16 cellular contexts compared by ENCODE assay signal in genomic region chr1:29629401-29629800, GRCh38.
A peak's percentile ranks its signal among the peaks of the same experiment; 100 is the strongest.
DNase-seq lines count a peak whose midpoint lies in the region; ATAC-seq and TF ChIP-seq lines count a peak whose summit lies in the region.
"Had no signal": no experiment of that assay in that cellular context is flagged by ENCODE, and none has a peak within 500 bp of the region (broad histone marks: within the 10 kb centered on the region; RNA-seq: fewer than 3 reads in every experiment).

No MANE protein-coding gene starts in this region.

- CTCF ChIA-PET in IMR-90 (lab: Yijun Ruan, JAX), result interaction anchor here (0.6 kb wide), 1 partner anchor 21 kb away, joined by 3 read pairs; no protein-coding TSS in a partner anchor

- no peak overlapping the region for H2AK9ac ChIP-seq in IMR-90 (replicated peaks; ENCODE audit: low read depth, low read length, poor library complexity)

- H3T11ph ChIP-seq in H9 (ENCODE audit: low read length), result no peak overlapping the region

- POLR2A ChIA-PET in IMR-90 (lab: Charles Lee; ENCODE audit: unreplicated experiment), result no interaction called here

- no peak for TF ChIP-seq EP300 in ovary (IDR thresholded peaks at IDR 0.05)

- H2AK5ac ChIP-seq in H9 (ENCODE audit: insufficient read length, low read length), result no peak overlapping the region
- H2AK5ac ChIP-seq in IMR-90 (ENCODE audit: low read depth, low read length), result peak overlapping the region; percentile 22; the same call in 1 of the 2 replicates

- no peaks in the 10 kb centered on the region for H3K79me2 ChIP-seq in H9 (ENCODE audit: insufficient read depth, low read length)

- H3K4me2 ChIP-seq in H9 (ENCODE audit: insufficient read depth, insufficient read length, low read length), result no peak overlapping the region
- no peak overlapping the region for H3K4me2 ChIP-seq in IMR-90 (ENCODE audit: low read depth, low read length)

- no peaks in the 10 kb centered on the region for H3K36me3 Mint-ChIP-seq in H9 (ENCODE audit: insufficient read depth in 1 of 3, low read depth in 3 of 3)
- no peaks in the 10 kb centered on the region for H3K36me3 Mint-ChIP-seq in osteocyte (ENCODE audit: unreplicated experiment)

- H3K14ac ChIP-seq in H9 (ENCODE audit: insufficient read depth, low read length) (no peak overlapping the region), IMR-90 (replicated peaks; ENCODE audit: low read depth, low read length) (no peak overlapping the region)

- in situ Hi-C loops in IMR-90 (cut with MboI; ENCODE audit: low sequenced_read_pairs), result no loop called here

- H3K79me1 ChIP-seq in H9 (ENCODE audit: insufficient read depth, low read depth, low read length, poor library complexity, severe bottlenecking), result no peaks in the 10 kb centered on the region
- no peaks in the 10 kb centered on the region for H3K79me1 ChIP-seq in IMR-90 (ENCODE audit: low read depth in 1 of 2, low read length in 2 of 2)

- H4K91ac ChIP-seq in H9 (ENCODE audit: insufficient read length, low read depth, low read length) (no peak overlapping the region), IMR-90 (ENCODE audit: insufficient read depth, low read depth, low read length) (no peak overlapping the region)

- no peak overlapping the region for H3K9ac ChIP-seq in H9 (ENCODE audit: extremely low read depth, insufficient read length, low read length)
- H3K9ac ChIP-seq in IMR-90 (ENCODE audit: low read depth, low read length), result no peak overlapping the region
- H3K9ac ChIP-seq: GM23248 had no signal

- no peak overlapping the region for H2BK15ac ChIP-seq in H9 (ENCODE audit: low read depth, low read length)
- no peak overlapping the region for H2BK15ac ChIP-seq in IMR-90 (ENCODE audit: low read depth, low read length)

- H3K27me3 ChIP-seq in H9 (ENCODE audit: insufficient read depth, low read length), result no peaks in the 10 kb centered on the region
- H3K27me3 ChIP-seq in IMR-90 (ENCODE audit: control insufficient read depth, insufficient read depth, low read length), result 0 out of 2 replicates have a peak, but pooled peaks cover 3% of the 10 kb centered on the region
- no peaks in the 10 kb centered on the region for H3K27me3 ChIP-seq in ovary

- H3K4me1 ChIP-seq in H9 (ENCODE audit: insufficient read depth, low read length), result no peaks in the 10 kb centered on the region
- H3K4me1 ChIP-seq in IMR-90 (ENCODE audit: control insufficient read depth, insufficient read depth, low read length), result peaks cover 8% of the 10 kb centered on the region
- H3K4me1 ChIP-seq in ovary (ENCODE audit: insufficient read depth), result no peaks in the 10 kb centered on the region
- H3K4me1 ChIP-seq: Caco-2 had no signal

- H2BK120ac ChIP-seq in H9 (ENCODE audit: low read depth, low read length, poor library complexity, severe bottlenecking), result no peak overlapping the region
- no peak overlapping the region for H2BK120ac ChIP-seq in IMR-90 (ENCODE audit: low read depth, low read length)

- intact Hi-C loops in IMR-90 (cut with micrococcal nuclease), result no loop called here
- intact Hi-C loops in ovary (cut with DNase I), result no loop called here

- no TSS peak for BruUV-seq in IMR-90 (replicated peaks; lab: Mats Ljungman, UMichigan)

- H3K4ac ChIP-seq in H9 (ENCODE audit: low read depth, low read length), result no peak overlapping the region
- H3K4ac ChIP-seq in IMR-90 (ENCODE audit: low read depth, low read length), result no peak overlapping the region

- H3K9me3 ChIP-seq in H9 (ENCODE audit: control insufficient read depth, low read depth, low read length), result no peaks in the 10 kb centered on the region
- 0 out of 2 replicates have a peak, but pooled peaks cover 3% of the 10 kb centered on the region for H3K9me3 ChIP-seq in IMR-90 (ENCODE audit: control insufficient read depth, insufficient read depth, low read length)
- no peaks in the 10 kb centered on the region for H3K9me3 ChIP-seq in ovary
- H3K9me3 ChIP-seq: Caco-2 had no signal

- no peak overlapping the region for H3K18ac ChIP-seq in H9 (ENCODE audit: insufficient read length, low read depth, low read length)
- H3K18ac ChIP-seq in IMR-90 (ENCODE audit: low read depth, low read length), result no peak overlapping the region

- H3K27me3 Mint-ChIP-seq in H9 (ENCODE audit: low read depth) (no peaks in the 10 kb centered on the region; the same call in 1 of the 2 replicates), osteocyte (ENCODE audit: unreplicated experiment) (no peaks in the 10 kb centered on the region)

- peak; percentile 4 for DNase-seq in H9
- no peak for DNase-seq in IMR-90
- DNase-seq in ecto neural progenitor cell (ENCODE audit: low spot score), result peak; percentile 22
- peak; percentile 60 for DNase-seq in osteocyte (ENCODE audit: extremely low spot score, unreplicated experiment)
- no peak for DNase-seq in NCI-H446 treated with DMSO at 0.1 percent for 48 hours (lab: John Stamatoyannopoulos, UW)
- DNase-seq in ovary, result no peak
- DNase-seq in Ammon's horn (ENCODE audit: low spot score), result no peak
- DNase-seq in LoVo (ENCODE audit: low spot score), result no peak
- DNase-seq: ACHN; Caco-2; CD4-positive, alpha-beta T cell; GM23248; HCEC 1CT had no signal

- TF ChIP-seq RAD21 in IMR-90 (IDR thresholded peaks at IDR 0.05; ENCODE audit: low read length), result no peak

- H3K4me1 Mint-ChIP-seq in H9 (peaks cover 0 to 8% of the 10 kb centered on the region in 2 experiments; a peak in 2 of 4 replicates), osteocyte (ENCODE audit: unreplicated experiment) (peaks cover 22% of the 10 kb centered on the region)
- H3K4me1 Mint-ChIP-seq: IgD-negative memory B cell had no signal

- no peak overlapping the region for H2BK20ac ChIP-seq in H9 (ENCODE audit: low read depth, low read length, poor library complexity, severe bottlenecking)
- no peak overlapping the region for H2BK20ac ChIP-seq in IMR-90 (ENCODE audit: low read depth, low read length)

- H3K23ac ChIP-seq in H9 (ENCODE audit: insufficient read length, low read depth, low read length) (no peak overlapping the region), IMR-90 (ENCODE audit: low read depth, low read length) (no peak overlapping the region)

- ATAC-seq in IMR-90 (ENCODE audit: low read depth), result no peak

- no peak overlapping the region for H2BK12ac ChIP-seq in H9 (ENCODE audit: insufficient read length, low read depth, low read length)

- no CpG with 5 or more reads among the region's 4 CpGs for WGBS in H9 (ENCODE audit: extremely low coverage, insufficient read length, low lambda C conversion rate)
- WGBS in IMR-90 (ENCODE audit: extremely low coverage in 2 of 2, insufficient read length in 1 of 2), 2 experiments, result no CpG with 5 or more reads among the region's 4 CpGs
- 77 to 83% (median 81%) methylated on average over 4 of the region's 4 CpGs for WGBS in ovary, 3 donors

- H3K9me1 ChIP-seq in IMR-90 (ENCODE audit: insufficient read depth, low read length), result no peaks in the 10 kb centered on the region

- no peaks in the 10 kb centered on the region for H4K20me1 ChIP-seq in H9 (ENCODE audit: control insufficient read depth, insufficient read depth, insufficient read length)
- H4K20me1 ChIP-seq in IMR-90 (ENCODE audit: insufficient read depth, low read length), result no peaks in the 10 kb centered on the region; the same call in 1 of the 2 replicates

- H4K8ac ChIP-seq in H9 (replicated peaks; ENCODE audit: insufficient read length, low read depth, low read length), result no peak overlapping the region
- no peak overlapping the region for H4K8ac ChIP-seq in IMR-90 (ENCODE audit: low read depth in 2 of 2, low read length in 2 of 2)

- no peak for TF ChIP-seq POLR2A in IMR-90 (IDR thresholded peaks at IDR 0.05; ENCODE audit: low read depth, low read length)
- no peak for TF ChIP-seq POLR2A in ovary (IDR thresholded peaks at IDR 0.05)

- H3K27ac Mint-ChIP-seq in H9 (no peak overlapping the region), osteocyte (ENCODE audit: unreplicated experiment) (no peak overlapping the region)
- H3K27ac Mint-ChIP-seq: CD4-positive, alpha-beta T cell; IgD-negative memory B cell had no signal

- H3K36me3 ChIP-seq in IMR-90 (ENCODE audit: control insufficient read depth, insufficient read depth, low read length), result no peaks in the 10 kb centered on the region
- H3K36me3 ChIP-seq in ovary, result no peaks in the 10 kb centered on the region

- H3K4me3 Mint-ChIP-seq in H9 (no peak overlapping the region; a peak in 1 of 5 replicates), osteocyte (ENCODE audit: unreplicated experiment) (no peak overlapping the region)
- H3K4me3 Mint-ChIP-seq: CD4-positive, alpha-beta T cell; IgD-negative memory B cell had no signal

- no peak overlapping the region for H3K27ac ChIP-seq in H9 (ENCODE audit: insufficient read length, low read depth, low read length)
- H3K27ac ChIP-seq in IMR-90 (ENCODE audit: insufficient read depth, low read length), result no peak overlapping the region
- no peak overlapping the region for H3K27ac ChIP-seq in ovary
- H3K27ac ChIP-seq: C4-2B, GM23248, HL-60 had no signal

- H3K23me2 ChIP-seq in H9 (ENCODE audit: insufficient read length, low read depth, low read length, poor library complexity, severe bottlenecking), result no peaks in the 10 kb centered on the region

- no peak overlapping the region for H3K4me3 ChIP-seq in IMR-90 (ENCODE audit: insufficient read depth, low read depth, low read length)
- H3K4me3 ChIP-seq in ovary, result no peak overlapping the region
- H3K4me3 ChIP-seq: GM23248 had no signal

- no peaks in the 10 kb centered on the region for H3K9me3 Mint-ChIP-seq in H9
- H3K9me3 Mint-ChIP-seq in osteocyte (ENCODE audit: unreplicated experiment), result no peaks in the 10 kb centered on the region
- H3K9me3 Mint-ChIP-seq: CD4-positive, alpha-beta T cell had no signal

- H4K5ac ChIP-seq in H9 (ENCODE audit: insufficient read length, low read depth, low read length), result no peak overlapping the region
- no peak overlapping the region for H4K5ac ChIP-seq in IMR-90 (ENCODE audit: low read depth, low read length)

- no peak overlapping the region for H3K56ac ChIP-seq in H9 (ENCODE audit: insufficient read length, low read depth, low read length)
- no peak overlapping the region for H3K56ac ChIP-seq in IMR-90 (ENCODE audit: extremely low read depth, insufficient read depth, low read length)

- dilution Hi-C loops in IMR-90 (cut with HindIII; ENCODE audit: low sequenced_read_pairs, unreplicated experiment), result no loop called here

- no peak overlapping the region for H2BK5ac ChIP-seq in H9 (ENCODE audit: insufficient read length, low read length)
- no peak overlapping the region for H2BK5ac ChIP-seq in IMR-90 (ENCODE audit: low read depth, low read length, poor library complexity, severe bottlenecking)

- TF ChIP-seq CTCF in H9 (conservative IDR thresholded peaks at IDR 0.05), result no peak
- no peak for TF ChIP-seq CTCF in IMR-90 (conservative IDR thresholded peaks at IDR 0.05; ENCODE audit: low read depth, low read length)
- no peak for TF ChIP-seq CTCF in osteocyte (IDR thresholded peaks at IDR 0.05)
- TF ChIP-seq CTCF in ovary (IDR thresholded peaks at IDR 0.05), result no peak

- H2AFZ ChIP-seq in H9 (ENCODE audit: low read length), result no peak overlapping the region
- H2AFZ ChIP-seq in IMR-90 (replicated peaks; ENCODE audit: low read length, poor library complexity), result no peak overlapping the region
- H2AFZ ChIP-seq: GM23248 had no signal

TF ChIP-seq in IMR-90, 13 proteins besides CTCF, POLR2A, EP300 and RAD21 (continues in another document):
- TF ChIP-seq NFE2L2 (IDR thresholded peaks at IDR 0.05; ENCODE audit: low read depth, low read length), result no peak
- no peak for TF ChIP-seq MXI1 (IDR thresholded peaks at IDR 0.05; ENCODE audit: borderline replicate concordance, low read depth, low read length)
- TF ChIP-seq SMC3 (IDR thresholded peaks at IDR 0.05; ENCODE audit: low read depth, low read length), result no peak
- no peak for TF ChIP-seq FOS (IDR thresholded peaks at IDR 0.05; ENCODE audit: low read depth, low read length)

Comparison
In these comparisons a context has a peak if more than half of its experiments do, and no peak if none do; other contexts are left out.
1. DNase-seq: peak in H9 (single experiment), ecto neural progenitor cell (single experiment) and osteocyte (single experiment); none in IMR-90 (single experiment), NCI-H446 treated with DMSO at 0.1 percent for 48 hours (single experiment), ovary (0 of 5), Ammon's horn (single experiment) and LoVo (single experiment).